In genomic region chr6:41757931-41758640, GRCh38 we compare ENCODE assay signal across 16 cellular contexts. TPM values are rescaled to one million over a fixed set of nuclear protein-coding genes. Genes with fewer than 3 reads are reported as not detected.
DNase-seq lines count a peak whose midpoint lies in the region; ATAC-seq and TF ChIP-seq lines count a peak whose summit lies in the region.
"Had no signal": no experiment of that assay in that cellular context is flagged by ENCODE, and none has a peak within 500 bp of the region (broad histone marks: within the 10 kb centered on the region; RNA-seq: fewer than 3 reads in every experiment).

No MANE protein-coding gene starts in this region.

- no peak for TF ChIP-seq CTCF in IMR-90 (conservative IDR thresholded peaks at IDR 0.05; ENCODE audit: low read depth, low read length)
- TF ChIP-seq CTCF in lower lobe of right lung (IDR thresholded peaks at IDR 0.05): no peak
- no peak for TF ChIP-seq CTCF in upper lobe of left lung (IDR thresholded peaks at IDR 0.05)

- no peak overlapping the region for H3K4me3 ChIP-seq in IMR-90 (ENCODE audit: insufficient read depth, low read depth, low read length)
- no peak overlapping the region for H3K4me3 ChIP-seq in lower lobe of right lung
- no peak overlapping the region for H3K4me3 ChIP-seq in upper lobe of left lung
- H3K4me3 ChIP-seq: body of pancreas, dorsolateral prefrontal cortex, hepatocyte, Peyer's patch had no signal

- H3K4ac ChIP-seq in IMR-90 (ENCODE audit: low read depth, low read length): no peak overlapping the region

- ATAC-seq in IMR-90 (ENCODE audit: low read depth) (peak; percentile 71), lower lobe of right lung (peak; percentile 44 to 70), upper lobe of left lung (ENCODE audit: low FRiP score in 2 of 2) (no peak)
- ATAC-seq: body of pancreas; naive thymus-derived CD8-positive, alpha-beta T cell had no signal

- no peak overlapping the region for H3K14ac ChIP-seq in IMR-90 (replicated peaks; ENCODE audit: low read depth, low read length)

- no peak overlapping the region for H3K23ac ChIP-seq in IMR-90 (ENCODE audit: low read depth, low read length)

- TF ChIP-seq EP300 in upper lobe of left lung (IDR thresholded peaks at IDR 0.05): no peak

- TF ChIP-seq RAD21 in IMR-90 (IDR thresholded peaks at IDR 0.05; ENCODE audit: low read length): no peak

- H3K56ac ChIP-seq in IMR-90 (ENCODE audit: extremely low read depth, insufficient read depth, low read length): no peak overlapping the region

- H4K5ac ChIP-seq in IMR-90 (ENCODE audit: low read depth, low read length): no peak overlapping the region

- no TSS peak for BruUV-seq in IMR-90 (replicated peaks; lab: Mats Ljungman, UMichigan)

- POLR2A ChIA-PET in IMR-90 (lab: Charles Lee; ENCODE audit: unreplicated experiment): no interaction called here

- H3K27me3 ChIP-seq in IMR-90 (ENCODE audit: control insufficient read depth, insufficient read depth, low read length) (peaks cover 34% of the 10 kb centered on the region), lower lobe of right lung (ENCODE audit: low read depth) (no peaks in the 10 kb centered on the region), upper lobe of left lung (no peaks in the 10 kb centered on the region)
- H3K27me3 ChIP-seq: body of pancreas, dorsolateral prefrontal cortex, hepatocyte, Peyer's patch had no signal

- no peak overlapping the region for H3K18ac ChIP-seq in IMR-90 (ENCODE audit: low read depth, low read length)

- H4K91ac ChIP-seq in IMR-90 (ENCODE audit: insufficient read depth, low read depth, low read length): no peak overlapping the region

- intact Hi-C loops in IMR-90 (cut with micrococcal nuclease) (no loop called here), lower lobe of right lung (cut with DNase I) (no loop called here)

- dilution Hi-C loops in IMR-90 (cut with HindIII; ENCODE audit: low sequenced_read_pairs, unreplicated experiment): no loop called here

- CTCF ChIA-PET in IMR-90 (lab: Yijun Ruan, JAX): no interaction called here

- in situ Hi-C loops in IMR-90 (cut with MboI; ENCODE audit: low sequenced_read_pairs): no loop called here

- H2AFZ ChIP-seq in IMR-90 (replicated peaks; ENCODE audit: low read length, poor library complexity): no peak overlapping the region
- H2AFZ ChIP-seq: hepatocyte had no signal

- H2BK120ac ChIP-seq in IMR-90 (ENCODE audit: low read depth, low read length): no peak overlapping the region

- H3K4me1 ChIP-seq in IMR-90 (ENCODE audit: control insufficient read depth, insufficient read depth, low read length) (peaks cover 3% of the 10 kb centered on the region; the same call in 1 of the 2 replicates), lower lobe of right lung (no peaks in the 10 kb centered on the region), upper lobe of left lung (no peaks in the 10 kb centered on the region)
- H3K4me1 ChIP-seq: body of pancreas, Peyer's patch had no signal

- H3K9ac ChIP-seq in IMR-90 (ENCODE audit: low read depth, low read length): no peak overlapping the region

- H4K8ac ChIP-seq in IMR-90 (ENCODE audit: low read depth in 2 of 2, low read length in 2 of 2): no peak overlapping the region

- TF ChIP-seq POLR2A in IMR-90 (IDR thresholded peaks at IDR 0.05; ENCODE audit: low read depth, low read length): no peak
- TF ChIP-seq POLR2A in upper lobe of left lung (IDR thresholded peaks at IDR 0.05): no peak

- H3K9me3 ChIP-seq in IMR-90 (ENCODE audit: control insufficient read depth, insufficient read depth, low read length): no peaks in the 10 kb centered on the region
- no peaks in the 10 kb centered on the region for H3K9me3 ChIP-seq in lower lobe of right lung
- no peaks in the 10 kb centered on the region for H3K9me3 ChIP-seq in upper lobe of left lung
- H3K9me3 ChIP-seq: body of pancreas, Peyer's patch had no signal

- no peak overlapping the region for H2BK5ac ChIP-seq in IMR-90 (ENCODE audit: low read depth, low read length, poor library complexity, severe bottlenecking)

- H2AK9ac ChIP-seq in IMR-90 (replicated peaks; ENCODE audit: low read depth, low read length, poor library complexity): no peak overlapping the region

- H3K4me2 ChIP-seq in IMR-90 (ENCODE audit: low read depth, low read length): no peak overlapping the region
- H3K4me2 ChIP-seq: hepatocyte had no signal

- H2BK20ac ChIP-seq in IMR-90 (ENCODE audit: low read depth, low read length): no peak overlapping the region

- H4K20me1 ChIP-seq in IMR-90 (ENCODE audit: insufficient read depth, low read length): no peaks in the 10 kb centered on the region

- DNase-seq in IMR-90 (peak; percentile 29), lower lobe of right lung (peak; percentile 7), RPMI8226 (no peak), upper lobe of left lung (no peak)
- DNase-seq: activated CD8-positive, alpha-beta memory T cell treated with anti-CD3 and anti-CD28 coated beads for 24 hours; activated gamma-delta T cell; body of pancreas; dorsolateral prefrontal cortex; naive thymus-derived CD8-positive, alpha-beta T cell; NCI-H2029 treated with DMSO at 0.1 percent for 48 hours; NCI-H69; Peyer's patch; stimulated activated CD4-positive, alpha-beta T cell treated with anti-CD3 and anti-CD28 coated beads, Interleukin-2, amount 100 ng/mL, for 24 hours had no signal

- no CpG with 5 or more reads among the region's 8 CpGs for WGBS in IMR-90 (ENCODE audit: extremely low coverage in 2 of 2, insufficient read length in 1 of 2), 2 experiments
- 68 to 71% methylated on average over 3 to 6 of the region's 8 CpGs for WGBS in upper lobe of left lung, 2 donors

- H2BK15ac ChIP-seq in IMR-90 (ENCODE audit: low read depth, low read length): no peak overlapping the region

- H3K36me3 ChIP-seq in IMR-90 (ENCODE audit: control insufficient read depth, insufficient read depth, low read length) (no peaks in the 10 kb centered on the region), lower lobe of right lung (no peaks in the 10 kb centered on the region), upper lobe of left lung (no peaks in the 10 kb centered on the region)
- H3K36me3 ChIP-seq: Peyer's patch had no signal

- H2AK5ac ChIP-seq in IMR-90 (ENCODE audit: low read depth, low read length): no peak overlapping the region

- H3K27ac ChIP-seq in IMR-90 (ENCODE audit: insufficient read depth, low read length): no peak overlapping the region
- H3K27ac ChIP-seq in lower lobe of right lung: no peak overlapping the region
- no peak overlapping the region for H3K27ac ChIP-seq in upper lobe of left lung
- H3K27ac ChIP-seq: body of pancreas, dorsolateral prefrontal cortex, hepatocyte, Peyer's patch, VCaP had no signal

- H3K9me1 ChIP-seq in IMR-90 (ENCODE audit: insufficient read depth, low read length): no peaks in the 10 kb centered on the region; the same call in 1 of the 2 replicates

- no peaks in the 10 kb centered on the region for H3K79me1 ChIP-seq in IMR-90 (ENCODE audit: low read depth in 1 of 2, low read length in 2 of 2)

TF ChIP-seq in IMR-90, 13 proteins besides CTCF, POLR2A, EP300 and RAD21 (continues in another document):
- TF ChIP-seq RCOR1 (IDR thresholded peaks at IDR 0.05; ENCODE audit: insufficient replicate concordance, low read length) (no peak), FOS (IDR thresholded peaks at IDR 0.05; ENCODE audit: low read depth, low read length) (no peak), NFE2L2 (IDR thresholded peaks at IDR 0.05; ENCODE audit: low read depth, low read length) (no peak), MAFK (IDR thresholded peaks at IDR 0.05; ENCODE audit: low read depth, low read length) (no peak), MAZ (IDR thresholded peaks at IDR 0.05; ENCODE audit: borderline replicate concordance, low read depth, low read length) (no peak), USF2 (IDR thresholded peaks at IDR 0.05; ENCODE audit: low read depth, low read length) (no peak), MXI1 (IDR thresholded peaks at IDR 0.05; ENCODE audit: borderline replicate concordance, low read depth, low read length) (no peak), RFX5 (IDR thresholded peaks at IDR 0.05; ENCODE audit: low read depth, low read length) (no peak)

RNA-seq across cellular contexts. Expression of gene PGC, which starts 10.9 kb away (rescaled TPM):
- total RNA-seq in IMR-90 (2012; rRNA removed): not detected in 2 replicates
- polyA plus RNA-seq in IMR-90 (2012; rRNA removed): not detected in 2 replicates
- polyA plus RNA-seq in IMR-90 (2012; cell fraction: cytosol; rRNA removed): not detected in 2 replicates
- polyA plus RNA-seq in IMR-90 (2012; cell fraction: nucleus; rRNA removed; ENCODE audit: low replicate concordance): not detected in 2 replicates
- total RNA-seq in lower lobe of right lung: 947 TPM
- total RNA-seq in upper lobe of left lung: 1,000 to 10,000 TPM in 2 of 6 donors, 100 to 1,000 TPM in 4; 241 to 4,380 (median 659) TPM
- total RNA-seq: liver; naive thymus-derived CD8-positive, alpha-beta T cell; Peyer's patch had no signal
- polyA plus RNA-seq: naive thymus-derived CD8-positive, alpha-beta T cell had no signal

RNA-seq across cellular contexts. Expression of gene FRS3, which starts 21.6 kb away (rescaled TPM):
- 0.28 and 0.54 TPM in 2 replicates for total RNA-seq in IMR-90 (2012; rRNA removed)
- 3.8 and 4.3 TPM in 2 replicates for polyA plus RNA-seq in IMR-90 (2012; rRNA removed)
- 2.6 and 3.8 TPM in 2 replicates for polyA plus RNA-seq in IMR-90 (2012; cell fraction: cytosol; rRNA removed)
- 11.0 and 15.2 TPM in 2 replicates for polyA plus RNA-seq in IMR-90 (2012; cell fraction: nucleus; rRNA removed; ENCODE audit: low replicate concordance)
- total RNA-seq in lower lobe of right lung: 5.9 TPM
- 10 to 100 TPM in 1 of 6 donors, 1 to 10 TPM in 5; 4.1 to 26.2 (median 6.8) TPM for total RNA-seq in upper lobe of left lung

RNA-seq across cellular contexts. Expression of gene PRICKLE4, which starts 22.5 kb away (rescaled TPM):
- total RNA-seq in IMR-90 (2012; rRNA removed): not detected in 2 replicates
- polyA plus RNA-seq in IMR-90 (2012; rRNA removed): 0.72 and 0.99 TPM in 2 replicates
- polyA plus RNA-seq in IMR-90 (2012; cell fraction: cytosol; rRNA removed): 0.24 and 0.64 TPM in 2 replicates
- 8.3 and 34.1 TPM in 2 replicates for polyA plus RNA-seq in IMR-90 (2012; cell fraction: nucleus; rRNA removed; ENCODE audit: low replicate concordance)
- total RNA-seq in lower lobe of right lung: 12.1 TPM
- 100 to 1,000 TPM in 1 of 6 donors, 10 to 100 TPM in 4, 1 to 10 TPM in 1; 9.3 to 133 (median 14.6) TPM for total RNA-seq in upper lobe of left lung
- total RNA-seq: naive thymus-derived CD8-positive, alpha-beta T cell had no signal
- polyA plus RNA-seq: naive thymus-derived CD8-positive, alpha-beta T cell had no signal

RNA-seq across cellular contexts. Expression of gene TFEB, which starts 22.7 kb away (rescaled TPM):
- total RNA-seq in IMR-90 (2012; rRNA removed) (4.4 and 4.5 TPM in 2 replicates), lower lobe of right lung (36.5 TPM), upper lobe of left lung (10 to 100 TPM; 20.2 to 46.0 (median 27.3) TPM)
- 4.7 and 4.9 TPM in 2 replicates for polyA plus RNA-seq in IMR-90 (2012; rRNA removed)
- 3.7 and 4.9 TPM in 2 replicates for polyA plus RNA-seq in IMR-90 (2012; cell fraction: cytosol; rRNA removed)
- 8.0 and 14.7 TPM in 2 replicates for polyA plus RNA-seq in IMR-90 (2012; cell fraction: nucleus; rRNA removed; ENCODE audit: low replicate concordance)

RNA-seq across cellular contexts. Expression of gene TOMM6, which starts 29.4 kb away (rescaled TPM):
- total RNA-seq in IMR-90 (2012; rRNA removed) (120 and 128 TPM in 2 replicates), lower lobe of right lung (134 TPM), upper lobe of left lung (100 to 1,000 TPM in 3 of 6 donors, 10 to 100 TPM in 2, 1 to 10 TPM in 1; 7.3 to 169 (median 96.9) TPM)
- polyA plus RNA-seq in IMR-90 (2012; rRNA removed): 204 and 227 TPM in 2 replicates
- polyA plus RNA-seq in IMR-90 (2012; cell fraction: cytosol; rRNA removed): 153 and 242 TPM in 2 replicates
- polyA plus RNA-seq in IMR-90 (2012; cell fraction: nucleus; rRNA removed; ENCODE audit: low replicate concordance): 16.5 and 124 TPM in 2 replicates

Comparison
In these comparisons a context has a peak if more than half of its experiments do, and no peak if none do; other contexts are left out.
1. ATAC-seq: peak in IMR-90 (single experiment) and lower lobe of right lung (2 of 2); none in upper lobe of left lung (0 of 2).
2. DNase-seq: peak in IMR-90 (single experiment) and lower lobe of right lung (single experiment); none in RPMI8226 (single experiment) and upper lobe of left lung (0 of 2).
3. RNA of gene PGC, which starts 10.9 kb away (total RNA-seq): 947 TPM in lower lobe of right lung (single experiment) and 241 to 4,380 TPM in upper lobe of left lung; not detected in IMR-90; every median in the first group is over 100 times any median in the second.